ENCODE assay signal across 29 cellular contexts in the genomic region with DNA sequence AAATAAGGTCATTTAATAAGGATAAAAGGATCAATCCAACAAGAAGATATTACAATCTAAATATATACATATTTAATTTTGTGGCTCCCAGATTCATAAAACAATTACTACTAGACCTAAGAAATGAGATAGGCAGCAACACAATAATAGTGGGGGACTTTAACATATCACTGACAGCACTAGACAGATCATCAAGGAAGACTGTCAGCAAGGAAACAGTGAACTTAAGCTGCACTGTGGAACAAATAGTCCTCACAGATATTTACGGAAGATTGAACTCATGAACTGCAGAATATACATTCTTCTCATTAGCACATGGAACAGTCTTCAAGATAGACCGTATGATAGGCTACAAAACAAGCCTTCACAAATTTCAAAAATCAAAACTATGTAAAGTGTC.
"Had no signal": no experiment of that assay in that cellular context is flagged by ENCODE, and none has a peak within 500 bp of the region (broad histone marks: within the 10 kb centered on the region; RNA-seq: fewer than 3 reads in every experiment).

No MANE protein-coding gene starts in this region.

- H3K4me1 Mint-ChIP-seq: stimulated activated effector memory CD8-positive, alpha-beta T cell treated with anti-CD3 and anti-CD28 coated beads, Interleukin-12 subunit alpha, Interleukin-12 subunit beta, amount 100 ng/mL, for 72 hours; stimulated activated memory B cell treated with anti-CD40 and anti-IgM and Interleukin-4, amounts not matched to agents 10 μg/mL and 1 μg/mL and 100 μg/mL, for 72 hours; stimulated activated naive B cell treated with anti-CD40 and anti-IgM and Interleukin-4, amounts not matched to agents 10 μg/mL and 1 μg/mL and 100 μg/mL, for 72 hours; stimulated activated naive CD8-positive, alpha-beta T cell treated with anti-CD3 and anti-CD28 coated beads, Interleukin-15, amount 100 ng/mL, for 72 hours had no signal

- H3K9me3 ChIP-seq: suprapubic skin, testis, thoracic aorta, thyroid gland, tibial artery, tibial nerve, transverse colon, upper lobe of left lung, upper lobe of right lung, uterus, vagina had no signal

- FAIRE-seq: urothelium cell line had no signal

- H3K27ac Mint-ChIP-seq: stimulated activated effector memory CD8-positive, alpha-beta T cell treated with anti-CD3 and anti-CD28 coated beads, Interleukin-12 subunit alpha, Interleukin-12 subunit beta, amount 100 ng/mL, for 72 hours; stimulated activated memory B cell treated with anti-CD40 and anti-IgM and Interleukin-4, amounts not matched to agents 10 μg/mL and 1 μg/mL and 100 μg/mL, for 72 hours; stimulated activated naive B cell treated with anti-CD40 and anti-IgM and Interleukin-4, amounts not matched to agents 10 μg/mL and 1 μg/mL and 100 μg/mL, for 72 hours; stimulated activated naive CD8-positive, alpha-beta T cell treated with anti-CD3 and anti-CD28 coated beads, Interleukin-15, amount 100 ng/mL, for 72 hours; stimulated activated naive CD8-positive, alpha-beta T cell treated with anti-CD3 and anti-CD28 coated beads, Interleukin-15, Interleukin-2, amounts not matched to agents 100 ng/mL and 50 ng/mL, for 24 hours; type B pancreatic cell had no signal

- H3K4me3 Mint-ChIP-seq: stimulated activated effector memory CD8-positive, alpha-beta T cell treated with anti-CD3 and anti-CD28 coated beads, Interleukin-12 subunit alpha, Interleukin-12 subunit beta, amount 100 ng/mL, for 72 hours; stimulated activated memory B cell treated with anti-CD40 and anti-IgM and Interleukin-4, amounts not matched to agents 10 μg/mL and 1 μg/mL and 100 μg/mL, for 72 hours; stimulated activated naive B cell treated with anti-CD40 and anti-IgM and Interleukin-4, amounts not matched to agents 10 μg/mL and 1 μg/mL and 100 μg/mL, for 72 hours; stimulated activated naive CD8-positive, alpha-beta T cell treated with anti-CD3 and anti-CD28 coated beads, Interleukin-15, amount 100 ng/mL, for 72 hours; stimulated activated naive CD8-positive, alpha-beta T cell treated with anti-CD3 and anti-CD28 coated beads, Interleukin-15, Interleukin-2, amounts not matched to agents 100 ng/mL and 50 ng/mL, for 24 hours; type B pancreatic cell had no signal

- H3K27me3 ChIP-seq: stomach, suprapubic skin, testis, thyroid gland, tibial artery, transverse colon, upper lobe of left lung, upper lobe of right lung, uterus, vagina had no signal

- H3K4me1 ChIP-seq: stomach, testis, thyroid gland, tibial artery, tibial nerve, transverse colon, upper lobe of left lung, upper lobe of right lung, uterus, vagina had no signal

- H3K36me3 ChIP-seq: stomach, suprapubic skin, thoracic aorta, thyroid gland, tibial artery, tibial nerve, transverse colon, upper lobe of left lung, upper lobe of right lung, uterus, vagina had no signal

- H3K9me3 Mint-ChIP-seq: stimulated activated effector memory CD8-positive, alpha-beta T cell treated with anti-CD3 and anti-CD28 coated beads, Interleukin-12 subunit alpha, Interleukin-12 subunit beta, amount 100 ng/mL, for 72 hours; stimulated activated memory B cell treated with anti-CD40 and anti-IgM and Interleukin-4, amounts not matched to agents 10 μg/mL and 1 μg/mL and 100 μg/mL, for 72 hours; stimulated activated naive CD8-positive, alpha-beta T cell treated with anti-CD3 and anti-CD28 coated beads, Interleukin-15, amount 100 ng/mL, for 72 hours; stimulated activated naive CD8-positive, alpha-beta T cell treated with anti-CD3 and anti-CD28 coated beads, Interleukin-15, Interleukin-2, amounts not matched to agents 100 ng/mL and 50 ng/mL, for 24 hours; type B pancreatic cell had no signal

- H3K4me3 ChIP-seq: stomach, suprapubic skin, testis, thoracic aorta, thyroid gland, tibial artery, tibial nerve, transverse colon, upper lobe of left lung, upper lobe of right lung, uterus, vagina had no signal

- H3K27ac ChIP-seq: stomach, suprapubic skin, testis, thoracic aorta, thyroid gland, tibial artery, tibial nerve, transverse colon, upper lobe of left lung, upper lobe of right lung, uterus, vagina had no signal

- DNase-seq: stimulated activated CD4-positive, alpha-beta T cell treated with anti-CD3 and anti-CD28 coated beads, Interleukin-2, amount 100 ng/mL, for 48 hours; stimulated activated CD4-positive, alpha-beta T cell treated with anti-CD3 and anti-CD28 coated beads, Interleukin-4, amount 100 ng/mL, for 1 hour; stimulated activated CD4-positive, alpha-beta T cell treated with anti-CD3 and anti-CD28 coated beads, Interleukin-4, amount 100 ng/mL, for 24 hours; stimulated activated CD4-positive, alpha-beta T cell treated with anti-CD3 and anti-CD28 coated beads, Interleukin-4, amount 100 ng/mL, for 4 hours; stimulated activated CD8-positive, alpha-beta memory T cell treated with anti-CD3 and anti-CD28 coated beads, Interleukin-4, amount 100 ng/mL, for 48 hours; stimulated activated naive B cell treated with anti-CD40 and anti-IgM and Interleukin-4, amounts not matched to agents 10 μg/mL and 1 μg/mL and 100 μg/mL, for 72 hours; stimulated activated naive CD4-positive, alpha-beta T cell; stimulated activated naive CD4-positive, alpha-beta T cell treated with Interleukin-2 at 50 U/mL for 16 hours; stimulated activated naive CD8-positive, alpha-beta T cell treated with anti-CD3 and anti-CD28 coated beads, Interleukin-15, amount 100 ng/mL, for 72 hours; stimulated activated naive CD8-positive, alpha-beta T cell treated with anti-CD3 and anti-CD28 coated beads, Interleukin-15, Interleukin-2, amounts not matched to agents 100 U/mL and 50 U/mL, for 24 hours; stomach; substantia nigra; testis; thyroid gland; tibial artery; transverse colon; trophoblast cell; upper lobe of left lung; upper lobe of right lung; uterus had no signal

- H3K36me3 Mint-ChIP-seq: stimulated activated effector memory CD8-positive, alpha-beta T cell treated with anti-CD3 and anti-CD28 coated beads, Interleukin-12 subunit alpha, Interleukin-12 subunit beta, amount 100 ng/mL, for 72 hours; stimulated activated memory B cell treated with anti-CD40 and anti-IgM and Interleukin-4, amounts not matched to agents 10 μg/mL and 1 μg/mL and 100 μg/mL, for 72 hours; stimulated activated naive B cell treated with anti-CD40 and anti-IgM and Interleukin-4, amounts not matched to agents 10 μg/mL and 1 μg/mL and 100 μg/mL, for 72 hours; type B pancreatic cell had no signal

- H3K27me3 Mint-ChIP-seq: stimulated activated memory B cell treated with anti-CD40 and anti-IgM and Interleukin-4, amounts not matched to agents 10 μg/mL and 1 μg/mL and 100 μg/mL, for 72 hours; type B pancreatic cell had no signal
